In genomic region chr14:81464253-81465001, GRCh38 we compare ENCODE assay signal across 8 cellular contexts.
DNase-seq lines count a peak whose midpoint lies in the region; ATAC-seq and TF ChIP-seq lines count a peak whose summit lies in the region.

No MANE protein-coding gene starts in this region.

- H3K4me3 ChIP-seq in OCI-LY3 (ENCODE audit: low read length) (peak overlapping the region; percentile 90), ovary (peak overlapping the region; percentile 36)

- H3K9me3 ChIP-seq in OCI-LY3 (ENCODE audit: insufficient read depth, low read length) (no peaks in the 10 kb centered on the region), ovary (no peaks in the 10 kb centered on the region)

- H3K4me1 ChIP-seq in OCI-LY3 (ENCODE audit: low read length) (peaks cover 11% of the 10 kb centered on the region), ovary (ENCODE audit: insufficient read depth) (no peaks in the 10 kb centered on the region)

- no peaks in the 10 kb centered on the region for H4K20me1 ChIP-seq in OCI-LY3 (ENCODE audit: insufficient read depth, low read length)

- no peaks in the 10 kb centered on the region for H3K36me3 ChIP-seq in OCI-LY3 (replicated peaks; ENCODE audit: low read depth, low read length)
- H3K36me3 ChIP-seq in ovary, result no peaks in the 10 kb centered on the region

- peak; percentile 25 for ATAC-seq in GM19468 (IDR thresholded peaks at IDR 0.05; ENCODE audit: extremely low read depth, unreplicated experiment)
- ATAC-seq in GM19328 (IDR thresholded peaks at IDR 0.05; ENCODE audit: unreplicated experiment), result no peak

- H3K27me3 ChIP-seq in OCI-LY3 (ENCODE audit: low read depth, low read length) (no peaks in the 10 kb centered on the region), ovary (no peaks in the 10 kb centered on the region)

- peak overlapping the region; percentile 91 for H3K4me2 ChIP-seq in OCI-LY3 (ENCODE audit: low read length)

- H3K27ac ChIP-seq in OCI-LY3 (ENCODE audit: low read length), result peak overlapping the region; percentile 84
- H3K27ac ChIP-seq in ovary, result no peak overlapping the region

- H3K9ac ChIP-seq in OCI-LY3 (ENCODE audit: low read length), result peak overlapping the region; percentile 86

- H2AFZ ChIP-seq in OCI-LY3 (ENCODE audit: low read depth, low read length), result peak overlapping the region; percentile 99

- H3K79me2 ChIP-seq in OCI-LY3 (ENCODE audit: low read length), result no peaks in the 10 kb centered on the region

- TF ChIP-seq CTCF in OCI-LY3 (IDR thresholded peaks at IDR 0.05; ENCODE audit: low read depth, low read length) (peak; percentile 95), ovary (IDR thresholded peaks at IDR 0.05) (peak; percentile 79 to 81 (median 79))

- no peak for TF ChIP-seq POLR2A in ovary (IDR thresholded peaks at IDR 0.05)

- intact Hi-C loops in ovary (cut with DNase I), result loop anchor here in 2 of 4 donors (10.0 kb wide), 2 partner anchors 480 to 510 kb away; partner anchors contain the start of gene TSHR (in 1 of the 2)

- 13 to 16% (median 15%) methylated on average over 15 of the region's 15 CpGs for WGBS in ovary, 3 donors

- no peak for TF ChIP-seq EP300 in ovary (IDR thresholded peaks at IDR 0.05)

- DNase-seq in DMS 273 treated with DMSO at 0.1 percent for 48 hours (lab: John Stamatoyannopoulos, UW) (peak; percentile 37), HS-5 (ENCODE audit: low read depth) (peak; percentile 37), glomerular endothelial cell (ENCODE audit: extremely low read depth, low read depth, low spot score) (peak; percentile 48), ovary (peak in 2 of 5 donors; percentile 23 to 62)
- DNase-seq in activated naive CD4-positive, alpha-beta T cell treated with anti-CD3 and anti-CD28 coated beads, Interleukin-2, amount 50 U/mL, for 16 hours, result peak; percentile 40
